Comparison of ENCODE assay signal across 8 cellular contexts in genomic region chr19:10419646-10420443, GRCh38. TPM values are rescaled to one million over a fixed set of nuclear protein-coding genes. Genes with fewer than 3 reads are reported as not detected.
DNase-seq lines count a peak whose midpoint lies in the region; ATAC-seq, FAIRE-seq and TF ChIP-seq lines count a peak whose summit lies in the region.

No MANE protein-coding gene starts in this region.

- no peak overlapping the region for H3K18ac ChIP-seq in H9 (ENCODE audit: insufficient read length, low read depth, low read length)

- peaks cover 0 to 69% (median 34%) of the 10 kb centered on the region in 4 donors for H3K4me1 Mint-ChIP-seq in CD4-positive, CD25-positive, alpha-beta regulatory T cell
- peaks cover 33 to 42% of the 10 kb centered on the region in 2 experiments for H3K4me1 Mint-ChIP-seq in H9

- H3K9me2 ChIP-seq in PC-3 (replicated peaks; ENCODE audit: low read length), result no peaks in the 10 kb centered on the region

- dilution Hi-C loops in keratinocyte (cut with MboI; ENCODE audit: extremely low pct_ligation_motif_present, low sequenced_read_pairs), result no loop called here

- no peak overlapping the region for H2BK120ac ChIP-seq in H9 (ENCODE audit: low read depth, low read length, poor library complexity, severe bottlenecking)

- H3K4me2 ChIP-seq in H9 (ENCODE audit: insufficient read depth, insufficient read length, low read length) (peak overlapping the region; percentile 80), PC-3 (ENCODE audit: low read length) (peak overlapping the region; percentile 86), keratinocyte (ENCODE audit: control insufficient read depth, extremely low read depth, insufficient read depth, low read depth, low read length) (peak overlapping the region; percentile 85)

- H3K36me3 Mint-ChIP-seq in CD4-positive, CD25-positive, alpha-beta regulatory T cell, result no peaks in the 10 kb centered on the region
- no peaks in the 10 kb centered on the region for H3K36me3 Mint-ChIP-seq in H9 (ENCODE audit: insufficient read depth in 1 of 3, low read depth in 3 of 3)

- H3T11ph ChIP-seq in H9 (ENCODE audit: low read length), result no peak overlapping the region

- H2AK5ac ChIP-seq in H9 (ENCODE audit: insufficient read length, low read length), result no peak overlapping the region

- H3K23me2 ChIP-seq in H9 (ENCODE audit: insufficient read length, low read depth, low read length, poor library complexity, severe bottlenecking), result peaks cover 19% of the 10 kb centered on the region

- peaks cover 56% of the 10 kb centered on the region for H3K27me3 Mint-ChIP-seq in CD4-positive, CD25-positive, alpha-beta regulatory T cell
- peaks cover 93% of the 10 kb centered on the region for H3K27me3 Mint-ChIP-seq in H9 (ENCODE audit: low read depth)

- FAIRE-seq in keratinocyte (lab: Jason Lieb, UNC), result no peak

- no peak overlapping the region for H2BK12ac ChIP-seq in H9 (ENCODE audit: insufficient read length, low read depth, low read length)

- peaks cover 67% of the 10 kb centered on the region for H3K4me1 ChIP-seq in CD4-positive, CD25-positive, alpha-beta regulatory T cell (ENCODE audit: control insufficient read depth, insufficient read depth, low read length, poor library complexity, severe bottlenecking)
- H3K4me1 ChIP-seq in H9 (ENCODE audit: insufficient read depth, low read length) (peaks cover 2% of the 10 kb centered on the region; the same call in 1 of the 2 replicates), PC-3 (ENCODE audit: insufficient read depth, low read length) (peaks cover 38% of the 10 kb centered on the region), keratinocyte (ENCODE audit: control insufficient read depth, extremely low read depth, insufficient read depth, low read length) (peaks cover 43% of the 10 kb centered on the region), urinary bladder (ENCODE audit: insufficient read depth) (peaks cover 1% of the 10 kb centered on the region)

- H3K9me3 Mint-ChIP-seq in CD4-positive, CD25-positive, alpha-beta regulatory T cell, result peaks cover 0 to 11% (median 0%) of the 10 kb centered on the region in 7 donors
- no peaks in the 10 kb centered on the region; a peak in 2 of 5 replicates for H3K9me3 Mint-ChIP-seq in H9

- H3K27ac ChIP-seq in CD4-positive, CD25-positive, alpha-beta regulatory T cell (ENCODE audit: insufficient read depth, low read length, poor library complexity, severe bottlenecking), result no peak overlapping the region
- H3K27ac ChIP-seq in H9 (ENCODE audit: insufficient read length, low read depth, low read length) (no peak overlapping the region), PC-3 (ENCODE audit: low read length) (no peak overlapping the region), keratinocyte (ENCODE audit: control insufficient read depth, insufficient read depth, low read length) (no peak overlapping the region), urinary bladder (ENCODE audit: low read depth) (no peak overlapping the region)

- H3K79me1 ChIP-seq in H9 (ENCODE audit: insufficient read depth, low read depth, low read length, poor library complexity, severe bottlenecking), result no peaks in the 10 kb centered on the region

- H4K5ac ChIP-seq in H9 (ENCODE audit: insufficient read length, low read depth, low read length), result no peak overlapping the region

- peak overlapping the region in 2 of 3 donors; percentile 78 to 95 for H3K27ac Mint-ChIP-seq in CD4-positive, CD25-positive, alpha-beta regulatory T cell
- peak overlapping the region in 1 of 3 experiments; percentile 0; a peak in 1 of 7 replicates for H3K27ac Mint-ChIP-seq in H9

- no TSS peak for BruUV-seq in PC-3 (replicated peaks; lab: Mats Ljungman, UMichigan)

- DNase-seq in CD4-positive, CD25-positive, alpha-beta regulatory T cell, result peak in 2 of 3 donors; percentile 58 to 76
- DNase-seq in H9 (peak; percentile 97), PC-3 (peak; percentile 42), anterior cingulate cortex (lab: John Stamatoyannopoulos, UW) (peak in 39 of 58 donors; percentile 10 to 80 (median 57)), keratinocyte (ENCODE audit: low read depth, low spot score) (no peak)

- no peak overlapping the region for H2BK5ac ChIP-seq in H9 (ENCODE audit: insufficient read length, low read length)

- intact Hi-C loops in PC-3 (cut with micrococcal nuclease), result no loop called here

- no peak overlapping the region for H4K91ac ChIP-seq in H9 (ENCODE audit: insufficient read length, low read depth, low read length)

- no peak overlapping the region for H3K9ac ChIP-seq in H9 (ENCODE audit: extremely low read depth, insufficient read length, low read length)
- no peak overlapping the region for H3K9ac ChIP-seq in PC-3 (ENCODE audit: low read length)
- H3K9ac ChIP-seq in keratinocyte (ENCODE audit: control insufficient read depth, extremely low read depth, insufficient read depth, low read length), result peak overlapping the region; percentile 15

- POLR2A ChIA-PET in PC-3 (lab: Charles Lee; ENCODE audit: unreplicated experiment), result no interaction called here

- H3F3A ChIP-seq in PC-3 (ENCODE audit: low read length, unreplicated experiment), result no peaks in the 10 kb centered on the region

- H3K9me1 ChIP-seq in keratinocyte (ENCODE audit: control insufficient read depth, extremely low read depth, insufficient read depth, low read length), result no peaks in the 10 kb centered on the region

- ATAC-seq in CD4-positive, CD25-positive, alpha-beta regulatory T cell (ENCODE audit: low read depth in 2 of 2), result peak; percentile 4 to 5
- ATAC-seq in PC-3 (peak; percentile 3; the same call in 1 of the 2 replicates), GM21367 (IDR thresholded peaks at IDR 0.05; ENCODE audit: unreplicated experiment) (no peak), HG03159 (IDR thresholded peaks at IDR 0.05; ENCODE audit: unreplicated experiment) (no peak)

- no peaks in the 10 kb centered on the region for H4K20me1 ChIP-seq in H9 (ENCODE audit: control insufficient read depth, insufficient read depth, insufficient read length)
- no peaks in the 10 kb centered on the region for H4K20me1 ChIP-seq in PC-3 (ENCODE audit: low read length)
- no peaks in the 10 kb centered on the region for H4K20me1 ChIP-seq in keratinocyte (ENCODE audit: control insufficient read depth, extremely low read depth, insufficient read depth, low read length)

- no peak overlapping the region for H3K14ac ChIP-seq in H9 (ENCODE audit: insufficient read depth, low read length)

- H3K27me3 ChIP-seq in CD4-positive, CD25-positive, alpha-beta regulatory T cell (ENCODE audit: control insufficient read depth, insufficient read depth, low read length), result peaks cover 25% of the 10 kb centered on the region
- peaks cover 49% of the 10 kb centered on the region for H3K27me3 ChIP-seq in H9 (ENCODE audit: insufficient read depth, low read length)
- H3K27me3 ChIP-seq in PC-3 (ENCODE audit: low read length), result peaks cover 53% of the 10 kb centered on the region
- peaks cover 78% of the 10 kb centered on the region for H3K27me3 ChIP-seq in keratinocyte (ENCODE audit: control insufficient read depth, extremely low read depth, insufficient read depth, low read length)

- peak overlapping the region; percentile 76 to 97 (median 85) for H3K4me3 Mint-ChIP-seq in CD4-positive, CD25-positive, alpha-beta regulatory T cell
- peak overlapping the region; percentile 68 to 83 for H3K4me3 Mint-ChIP-seq in H9

- no peaks in the 10 kb centered on the region for H3K79me2 ChIP-seq in H9 (ENCODE audit: insufficient read depth, low read length)
- no peaks in the 10 kb centered on the region for H3K79me2 ChIP-seq in PC-3 (ENCODE audit: low read length)
- H3K79me2 ChIP-seq in keratinocyte (ENCODE audit: control insufficient read depth, insufficient read depth, low read length), result no peaks in the 10 kb centered on the region

- TF ChIP-seq CTCF in H9 (conservative IDR thresholded peaks at IDR 0.05), result no peak
- TF ChIP-seq CTCF in PC-3 (conservative IDR thresholded peaks at IDR 0.05; ENCODE audit: low read depth, low read length), result no peak
- TF ChIP-seq CTCF in keratinocyte (optimal IDR thresholded peaks at IDR 0.05 in 1 of 3, IDR thresholded peaks at IDR 0.05 in 1 of 3, conservative IDR thresholded peaks at IDR 0.05 in 1 of 3; ENCODE audit: extremely low read depth in 1 of 3, insufficient read depth in 2 of 3, low read length in 3 of 3), result no peak

- no peak overlapping the region for H2BK20ac ChIP-seq in H9 (ENCODE audit: low read depth, low read length, poor library complexity, severe bottlenecking)

- no peak overlapping the region for H3K23ac ChIP-seq in H9 (ENCODE audit: insufficient read length, low read depth, low read length)

- no peak overlapping the region for H3K56ac ChIP-seq in H9 (ENCODE audit: insufficient read length, low read depth, low read length)

- no peak overlapping the region for H2AFZ ChIP-seq in H9 (ENCODE audit: low read length)
- peak overlapping the region; percentile 77 for H2AFZ ChIP-seq in PC-3 (ENCODE audit: low read length)
- H2AFZ ChIP-seq in keratinocyte (ENCODE audit: control insufficient read depth, low read length), result peak overlapping the region; percentile 47

- no peak overlapping the region for H2BK15ac ChIP-seq in H9 (ENCODE audit: low read depth, low read length)

- no peaks in the 10 kb centered on the region for H3K36me3 ChIP-seq in CD4-positive, CD25-positive, alpha-beta regulatory T cell (ENCODE audit: control insufficient read depth, insufficient read depth, low read length)
- H3K36me3 ChIP-seq in PC-3 (ENCODE audit: low read depth, low read length) (no peaks in the 10 kb centered on the region), keratinocyte (ENCODE audit: control insufficient read depth in 2 of 2, extremely low read depth in 1 of 2, insufficient read depth in 2 of 2, low read length in 2 of 2) (no peaks in the 10 kb centered on the region), urinary bladder (ENCODE audit: insufficient read depth) (no peaks in the 10 kb centered on the region)

- peak overlapping the region; percentile 52 for H3K4me3 ChIP-seq in CD4-positive, CD25-positive, alpha-beta regulatory T cell (ENCODE audit: low read depth, low read length)
- H3K4me3 ChIP-seq in PC-3 (ENCODE audit: low read length) (peak overlapping the region; percentile 62), keratinocyte (ENCODE audit: control insufficient read depth in 2 of 3, extremely low read depth in 1 of 3, insufficient read depth in 2 of 3, low read depth in 1 of 3, low read length in 3 of 3) (peak overlapping the region; percentile 29 to 56 (median 30)), urinary bladder (ENCODE audit: low read depth, low read length) (peak overlapping the region; percentile 11)

- no peak overlapping the region for H3K4ac ChIP-seq in H9 (ENCODE audit: low read depth, low read length)

- CTCF ChIA-PET in PC-3 (lab: Charles Lee), result interaction anchor here (0.5 kb wide), 1 partner anchor 13 kb away, joined by 7 read pairs; no protein-coding TSS in a partner anchor

- no peaks in the 10 kb centered on the region for H3K9me3 ChIP-seq in CD4-positive, CD25-positive, alpha-beta regulatory T cell (ENCODE audit: control insufficient read depth in 2 of 2, low read length in 2 of 2)
- no peaks in the 10 kb centered on the region for H3K9me3 ChIP-seq in H9 (ENCODE audit: control insufficient read depth, low read depth, low read length)
- no peaks in the 10 kb centered on the region for H3K9me3 ChIP-seq in PC-3 (ENCODE audit: low read length)
- H3K9me3 ChIP-seq in keratinocyte (ENCODE audit: control insufficient read depth, low read depth, low read length), result no peaks in the 10 kb centered on the region

- WGBS in H9 (ENCODE audit: extremely low coverage, insufficient read length, low lambda C conversion rate), result no CpG with 5 or more reads among the region's 61 CpGs
- under 1% methylated on average over 61 of the region's 61 CpGs for WGBS in urinary bladder

- H4K8ac ChIP-seq in H9 (replicated peaks; ENCODE audit: insufficient read length, low read depth, low read length), result no peak overlapping the region

RNA-seq across cellular contexts. Expression of gene PDE4A, which starts 0.5 kb away (rescaled TPM):
- 16.6 TPM for total RNA-seq in CD4-positive, CD25-positive, alpha-beta regulatory T cell
- 1 to 10 TPM in 3 of 4 donors, under 1 TPM in 1; 0.86 to 4.2 (median 3.5) TPM for polyA plus RNA-seq in CD4-positive, CD25-positive, alpha-beta regulatory T cell
- total RNA-seq in H9 (2021) (8.5 and 8.9 TPM in 2 replicates), PC-3 (2014; rRNA removed) (2.8 and 3.1 TPM in 2 replicates), urinary bladder (5.6 TPM)
- polyA plus RNA-seq in keratinocyte (0.05 to 0.24 TPM (median 0.09 TPM) in 3 replicates), urinary bladder (18.6 TPM)
- polyA plus RNA-seq in keratinocyte (2011; ENCODE audit: low read depth), result 0.34 TPM
- polyA plus RNA-seq in keratinocyte (2011; cell fraction: cytosol; rRNA removed), result 0.16 and 0.40 TPM in 2 replicates
- 0.34 and 0.37 TPM in 2 replicates for polyA plus RNA-seq in keratinocyte (2011; cell fraction: nucleus; rRNA removed)
- 0.41 and 0.48 TPM in 2 replicates for polyA plus RNA-seq in keratinocyte (2012; ENCODE audit: low replicate concordance)
- polyA minus RNA-seq in keratinocyte, result 0.33 to 2.1 TPM (median 0.35 TPM) in 3 replicates
- polyA minus RNA-seq in keratinocyte (2011; cell fraction: cytosol; rRNA and poly(A)+ RNA removed), result 0.77 TPM
- 0.42 and 0.62 TPM in 2 replicates for polyA minus RNA-seq in keratinocyte (2011; cell fraction: nucleus; rRNA and poly(A)+ RNA removed)

RNA-seq across cellular contexts. Expression of gene CDC37, which starts 16.5 kb away (rescaled TPM):
- total RNA-seq in CD4-positive, CD25-positive, alpha-beta regulatory T cell, result 229 TPM
- polyA plus RNA-seq in CD4-positive, CD25-positive, alpha-beta regulatory T cell, result 10 to 100 TPM; 53.4 to 69.9 (median 61.0) TPM
- total RNA-seq in H9 (2021) (155 and 164 TPM in 2 replicates), PC-3 (2014; rRNA removed) (560 and 709 TPM in 2 replicates), urinary bladder (59.5 TPM)
- polyA plus RNA-seq in keratinocyte (376 to 433 TPM (median 415 TPM) in 3 replicates), urinary bladder (203 TPM)
- 143 TPM for polyA plus RNA-seq in keratinocyte (2011; ENCODE audit: low read depth)
- polyA plus RNA-seq in keratinocyte (2011; cell fraction: cytosol; rRNA removed), result 241 and 430 TPM in 2 replicates
- polyA plus RNA-seq in keratinocyte (2011; cell fraction: nucleus; rRNA removed), result 881 and 1,043 TPM in 2 replicates
- polyA plus RNA-seq in keratinocyte (2012; ENCODE audit: low replicate concordance), result 131 and 287 TPM in 2 replicates
- polyA minus RNA-seq in keratinocyte, result 116 to 216 TPM (median 123 TPM) in 3 replicates
- polyA minus RNA-seq in keratinocyte (2011; cell fraction: cytosol; rRNA and poly(A)+ RNA removed), result 174 TPM
- 70.1 and 85.3 TPM in 2 replicates for polyA minus RNA-seq in keratinocyte (2011; cell fraction: nucleus; rRNA and poly(A)+ RNA removed)

RNA-seq across cellular contexts. Expression of gene TYK2, which starts 39.5 kb away (rescaled TPM):
- total RNA-seq in CD4-positive, CD25-positive, alpha-beta regulatory T cell, result 304 TPM
- polyA plus RNA-seq in CD4-positive, CD25-positive, alpha-beta regulatory T cell, result 10 to 100 TPM; 50.3 to 58.3 (median 53.9) TPM
- 50.1 and 61.4 TPM in 2 replicates for total RNA-seq in H9 (2021)
- total RNA-seq in PC-3 (2014; rRNA removed), result 177 and 201 TPM in 2 replicates
- polyA plus RNA-seq in keratinocyte, result 32.6 to 42.6 TPM (median 34.1 TPM) in 3 replicates
- polyA plus RNA-seq in keratinocyte (2011; ENCODE audit: low read depth), result 29.6 TPM
- 15.7 and 26.3 TPM in 2 replicates for polyA plus RNA-seq in keratinocyte (2011; cell fraction: cytosol; rRNA removed)
- 135 and 180 TPM in 2 replicates for polyA plus RNA-seq in keratinocyte (2011; cell fraction: nucleus; rRNA removed)
- polyA plus RNA-seq in keratinocyte (2012; ENCODE audit: low replicate concordance), result 42.6 and 54.1 TPM in 2 replicates
- 31.3 to 133 TPM (median 42.7 TPM) in 3 replicates for polyA minus RNA-seq in keratinocyte
- 36.4 TPM for polyA minus RNA-seq in keratinocyte (2011; cell fraction: cytosol; rRNA and poly(A)+ RNA removed)
- polyA minus RNA-seq in keratinocyte (2011; cell fraction: nucleus; rRNA and poly(A)+ RNA removed), result 30.4 and 43.6 TPM in 2 replicates
- 55.5 TPM for total RNA-seq in urinary bladder
- polyA plus RNA-seq in urinary bladder, result 72.1 TPM

Comparison
In these comparisons a context has a peak if more than half of its experiments do, and no peak if none do; other contexts are left out.
1. ATAC-seq: peak in CD4-positive, CD25-positive, alpha-beta regulatory T cell (2 of 2) and PC-3 (single experiment); none in GM21367 (single experiment) and HG03159 (single experiment).
2. H3K4me3 ChIP-seq: peak in every context shown above with its lines; median percentile 62 in PC-3; 52 in CD4-positive, CD25-positive, alpha-beta regulatory T cell; 30 in keratinocyte; 11 in urinary bladder.
3. Peak in every context shown above with its lines, with median percentiles within 50 percentile points of each other: H3K4me2 ChIP-seq.